10 cellular contexts compared by ENCODE assay signal in genomic region chr3:9168230-9168629, GRCh38.
A peak's percentile ranks its signal among the peaks of the same experiment; 100 is the strongest.
DNase-seq lines count a peak whose midpoint lies in the region; ATAC-seq and TF ChIP-seq lines count a peak whose summit lies in the region.
"Had no signal": no experiment of that assay in that cellular context is flagged by ENCODE, and none has a peak within 500 bp of the region (broad histone marks: within the 10 kb centered on the region; RNA-seq: fewer than 3 reads in every experiment).

No MANE protein-coding gene starts in this region.

- TF ChIP-seq EP300 in stomach (IDR thresholded peaks at IDR 0.05), result no peak

- H3K4me3 ChIP-seq in stomach, result no peak overlapping the region
- H3K4me3 ChIP-seq: SK-N-MC had no signal

- no peak overlapping the region for H3K4me3 Mint-ChIP-seq in activated naive CD4-positive, alpha-beta T cell treated with anti-CD3 and anti-CD28 coated beads for 36 hours
- H3K4me3 Mint-ChIP-seq: stimulated activated naive CD8-positive, alpha-beta T cell treated with anti-CD3 and anti-CD28 coated beads, Interleukin-15, Interleukin-2, amounts not matched to agents 100 ng/mL and 50 ng/mL, for 24 hours had no signal

- WGBS in stomach, 5 donors, result 57 to 64% (median 59%) methylated on average over 6 of the region's 6 CpGs

- H3K9me3 Mint-ChIP-seq in activated naive CD4-positive, alpha-beta T cell treated with anti-CD3 and anti-CD28 coated beads for 36 hours, result no peaks in the 10 kb centered on the region
- H3K9me3 Mint-ChIP-seq: stimulated activated naive CD8-positive, alpha-beta T cell treated with anti-CD3 and anti-CD28 coated beads, Interleukin-15, Interleukin-2, amounts not matched to agents 100 ng/mL and 50 ng/mL, for 24 hours had no signal

- no peaks in the 10 kb centered on the region for H3K9me3 ChIP-seq in stomach

- CTCF ChIA-PET in activated naive CD4-positive, alpha-beta T cell treated with anti-CD3 and anti-CD28 coated beads for 36 hours (lab: Charles Lee), result no interaction called here

- no peaks in the 10 kb centered on the region for H3K27me3 Mint-ChIP-seq in activated naive CD4-positive, alpha-beta T cell treated with anti-CD3 and anti-CD28 coated beads for 36 hours (ENCODE audit: low read depth)
- H3K27me3 Mint-ChIP-seq: stimulated activated naive CD8-positive, alpha-beta T cell treated with anti-CD3 and anti-CD28 coated beads, Interleukin-15, Interleukin-2, amounts not matched to agents 100 ng/mL and 50 ng/mL, for 24 hours had no signal

- TF ChIP-seq CTCF in stomach (IDR thresholded peaks at IDR 0.05), result no peak

- peaks cover 6 to 21% (median 11%) of the 10 kb centered on the region in 4 donors for H3K4me1 ChIP-seq in stomach

- H3K27ac ChIP-seq in stomach, result peak overlapping the region in 1 of 5 donors; percentile 41
- H3K27ac ChIP-seq: SK-N-MC had no signal

- no peak for TF ChIP-seq POLR2A in stomach (IDR thresholded peaks at IDR 0.05)

- no peaks in the 10 kb centered on the region for H3K36me3 Mint-ChIP-seq in activated naive CD4-positive, alpha-beta T cell treated with anti-CD3 and anti-CD28 coated beads for 36 hours (ENCODE audit: low read depth)

- peak overlapping the region; percentile 17 for H3K27ac Mint-ChIP-seq in activated naive CD4-positive, alpha-beta T cell treated with anti-CD3 and anti-CD28 coated beads for 36 hours
- H3K27ac Mint-ChIP-seq: stimulated activated naive CD8-positive, alpha-beta T cell treated with anti-CD3 and anti-CD28 coated beads, Interleukin-15, Interleukin-2, amounts not matched to agents 100 ng/mL and 50 ng/mL, for 24 hours had no signal

- intact Hi-C loops in activated naive CD4-positive, alpha-beta T cell treated with anti-CD3 and anti-CD28 coated beads for 36 hours (cut with micrococcal nuclease), result loop anchor here (1.0 to 5.0 kb wide), 8 partner anchors 12 to 229 kb away; partner anchors contain the start of genes SETD5 and SRGAP3
- intact Hi-C loops in stomach (cut with DNase I; ENCODE audit: low total_unique reads), result no loop called here

- no peaks in the 10 kb centered on the region for H3K36me3 ChIP-seq in stomach

- H3K27me3 ChIP-seq in stomach, result no peaks in the 10 kb centered on the region

- peak; percentile 99 for ATAC-seq in HG03342 (IDR thresholded peaks at IDR 0.05; ENCODE audit: unreplicated experiment)

- peaks cover 4% of the 10 kb centered on the region for H3K4me1 Mint-ChIP-seq in activated naive CD4-positive, alpha-beta T cell treated with anti-CD3 and anti-CD28 coated beads for 36 hours (ENCODE audit: low read depth)

- peak; percentile 68 for DNase-seq in activated CD8-positive, alpha-beta memory T cell treated with anti-CD3 and anti-CD28 coated beads for 24 hours
- DNase-seq in activated CD8-positive, alpha-beta memory T cell treated with anti-CD3 and anti-CD28 coated beads, Interleukin-2, amount 50 U/mL, for 4 hours, result no peak
- DNase-seq in activated naive CD4-positive, alpha-beta T cell treated with anti-CD3 and anti-CD28 coated beads for 36 hours, result peak; percentile 85
- DNase-seq in stimulated activated CD4-positive, alpha-beta T cell treated with anti-CD3 and anti-CD28 coated beads, Interleukin-4, amount 100 ng/mL, for 48 hours (ENCODE audit: low read depth in 2 of 2), result peak; percentile 46 to 55
- DNase-seq in NCI-H2029 treated with DMSO at 0.1 percent for 48 hours (lab: John Stamatoyannopoulos, UW), result no peak
- DNase-seq in stomach, result no peak
- DNase-seq in AML-193 (lab: John Stamatoyannopoulos, UW), result no peak

Comparison
In these comparisons a context has a peak if more than half of its experiments do, and no peak if none do; other contexts are left out.
1. DNase-seq: peak in activated CD8-positive, alpha-beta memory T cell treated with anti-CD3 and anti-CD28 coated beads for 24 hours (single experiment), activated naive CD4-positive, alpha-beta T cell treated with anti-CD3 and anti-CD28 coated beads for 36 hours (single experiment) and stimulated activated CD4-positive, alpha-beta T cell treated with anti-CD3 and anti-CD28 coated beads, Interleukin-4, amount 100 ng/mL, for 48 hours (2 of 2); none in activated CD8-positive, alpha-beta memory T cell treated with anti-CD3 and anti-CD28 coated beads, Interleukin-2, amount 50 U/mL, for 4 hours (single experiment), NCI-H2029 treated with DMSO at 0.1 percent for 48 hours (single experiment), stomach (single experiment) and AML-193 (0 of 2).